In the genomic region with DNA sequence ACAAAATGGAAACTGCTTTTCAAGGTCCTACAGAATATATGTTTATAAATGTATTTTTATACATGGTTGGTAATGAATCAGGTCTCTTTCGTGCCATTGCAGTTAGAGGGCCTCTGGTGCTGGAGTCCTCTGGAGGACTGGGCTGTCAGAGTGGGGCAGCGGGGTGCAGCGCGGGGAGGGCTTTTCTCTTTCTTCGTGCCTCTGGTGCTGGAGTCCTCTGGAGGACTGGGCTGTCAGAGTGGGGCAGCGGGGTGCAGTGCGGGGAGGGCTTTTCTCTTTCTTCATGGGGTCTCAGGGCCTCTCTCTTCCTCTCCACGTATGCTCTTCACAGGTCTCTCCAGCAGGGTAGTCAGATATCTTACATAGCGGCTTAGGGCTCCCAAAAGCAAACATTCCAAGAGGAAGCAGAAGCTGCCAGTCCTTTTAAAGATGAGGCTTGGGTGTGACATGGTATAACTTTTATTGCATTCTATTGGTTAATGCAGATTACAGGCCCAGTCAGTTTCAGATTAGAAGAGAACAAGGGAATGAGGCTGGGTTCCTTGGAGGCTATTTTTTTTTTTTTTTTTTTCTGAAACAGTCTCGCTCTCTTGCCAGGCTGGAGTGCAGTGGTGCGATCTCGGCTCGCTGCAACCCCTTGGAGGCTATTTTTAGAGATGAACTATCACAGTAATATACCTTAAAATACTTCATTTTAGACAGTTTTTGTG, we compare ENCODE assay signal across 10 cellular contexts. TPM values are rescaled to one million over a fixed set of nuclear protein-coding genes. Genes with fewer than 3 reads are reported as not detected.
A peak's percentile ranks its signal among the peaks of the same experiment; 100 is the strongest.
DNase-seq lines count a peak whose midpoint lies in the region; ATAC-seq and TF ChIP-seq lines count a peak whose summit lies in the region.
"Had no signal": no experiment of that assay in that cellular context is flagged by ENCODE, and none has a peak within 500 bp of the region (broad histone marks: within the 10 kb centered on the region; RNA-seq: fewer than 3 reads in every experiment).

No MANE protein-coding gene starts in this region.

- no peaks in the 10 kb centered on the region for H3K27me3 Mint-ChIP-seq in stimulated activated memory B cell treated with anti-CD40 and anti-IgM and Interleukin-4, amounts not matched to agents 10 μg/mL and 1 μg/mL and 100 μg/mL, for 72 hours

- H3K4me3 ChIP-seq in H7 (ENCODE audit: insufficient read depth, low read depth, low read length), result no peak overlapping the region
- H3K4me3 ChIP-seq: psoas muscle had no signal

- no peaks in the 10 kb centered on the region for H3K9me3 Mint-ChIP-seq in stimulated activated memory B cell treated with anti-CD40 and anti-IgM and Interleukin-4, amounts not matched to agents 10 μg/mL and 1 μg/mL and 100 μg/mL, for 72 hours

- TF ChIP-seq CTCF in GM13976 (IDR thresholded peaks at IDR 0.05; ENCODE audit: borderline replicate concordance, control extremely low read depth, extremely low read depth, insufficient read depth, missing control alignments), result no peak

- peaks cover 44% of the 10 kb centered on the region for H3K4me1 Mint-ChIP-seq in stimulated activated memory B cell treated with anti-CD40 and anti-IgM and Interleukin-4, amounts not matched to agents 10 μg/mL and 1 μg/mL and 100 μg/mL, for 72 hours

- H3K27me3 ChIP-seq in H7 (ENCODE audit: control insufficient read depth, insufficient read depth, low read length), result no peaks in the 10 kb centered on the region

- peak overlapping the region; percentile 60 for H3K27ac Mint-ChIP-seq in stimulated activated memory B cell treated with anti-CD40 and anti-IgM and Interleukin-4, amounts not matched to agents 10 μg/mL and 1 μg/mL and 100 μg/mL, for 72 hours

- intact Hi-C loops in Right ventricle myocardium superior (cut with DNase I), result no loop called here

- in situ Hi-C loops in GM13976 (cut with MboI; ENCODE audit: low sequenced_read_pairs, unreplicated experiment), result no loop called here

- H3K36me3 ChIP-seq in H7 (replicated peaks; ENCODE audit: control insufficient read depth, insufficient read depth, low read length), result no peaks in the 10 kb centered on the region

- DNase-seq in H7, result peak; percentile 46
- DNase-seq in RPMI7951 (ENCODE audit: low read depth), result peak; percentile 76
- no peak for DNase-seq in Right ventricle myocardium superior
- no peak for DNase-seq in pons (ENCODE audit: low spot score)
- no peak for DNase-seq in NCI-H1436 treated with DMSO at 0.1 percent for 48 hours (lab: John Stamatoyannopoulos, UW)
- DNase-seq in GM13976 (ENCODE audit: low spot score), result no peak
- DNase-seq: activated naive CD4-positive, alpha-beta T cell treated with Interleukin-2 at 50 U/mL for 16 hours; NCI-H1417 treated with DMSO at 0.1 percent for 48 hours; psoas muscle had no signal

- peaks cover 12% of the 10 kb centered on the region for H3K36me3 Mint-ChIP-seq in stimulated activated memory B cell treated with anti-CD40 and anti-IgM and Interleukin-4, amounts not matched to agents 10 μg/mL and 1 μg/mL and 100 μg/mL, for 72 hours

- H3K4me3 Mint-ChIP-seq in stimulated activated memory B cell treated with anti-CD40 and anti-IgM and Interleukin-4, amounts not matched to agents 10 μg/mL and 1 μg/mL and 100 μg/mL, for 72 hours, result peak overlapping the region; percentile 56

- peak; percentile 45 for ATAC-seq in Right ventricle myocardium superior (ENCODE audit: poor library complexity)
- ATAC-seq in stimulated activated memory B cell treated with anti-CD40 and anti-IgM and Interleukin-4, amounts not matched to agents 10 μg/mL and 1 μg/mL and 100 μg/mL, for 72 hours, result no peak
- ATAC-seq: psoas muscle had no signal

RNA-seq across cellular contexts. Expression of gene SDCCAG8, which starts 13.1 kb away (rescaled TPM):
- total RNA-seq in H7 (2014; rRNA removed; shearing (Covaris generic)), result 145 and 166 TPM in 2 replicates
- 12.5 and 16.6 TPM in 2 replicates for total RNA-seq in RPMI7951 (2014; rRNA removed; shearing (Covaris generic))
- total RNA-seq in Right ventricle myocardium superior, result 16.5 TPM

RNA-seq across cellular contexts. Expression of gene CEP170, which starts 13.8 kb away (rescaled TPM):
- 113 and 157 TPM in 2 replicates for total RNA-seq in H7 (2014; rRNA removed; shearing (Covaris generic))
- 65.4 and 66.0 TPM in 2 replicates for total RNA-seq in RPMI7951 (2014; rRNA removed; shearing (Covaris generic))
- 45.0 TPM for total RNA-seq in Right ventricle myocardium superior

Comparison
In these comparisons a context has a peak if more than half of its experiments do, and no peak if none do; other contexts are left out.
1. DNase-seq: peak in H7 (single experiment) and RPMI7951 (single experiment); none in Right ventricle myocardium superior (single experiment), pons (single experiment), NCI-H1436 treated with DMSO at 0.1 percent for 48 hours (single experiment) and GM13976 (single experiment).